ENCODE assay signal across 1 cellular context in genomic region chr15:40340038-40340739, GRCh38.
TF ChIP-seq lines count a peak whose summit lies in the region.

No MANE protein-coding gene starts in this region.

TF ChIP-seq in HepG2, 621 proteins besides CTCF, POLR2A, EP300 and RAD21 (continued from another document and continues in another):
- TF ChIP-seq MZF1 (CRISPR knock-in tag; IDR thresholded peaks at IDR 0.05; ENCODE audit: borderline replicate concordance) (no peak), ZNF776 (CRISPR knock-in tag; IDR thresholded peaks at IDR 0.05) (0 out of 2 replicates have a peak, but pooled peaks have one; percentile 52), TBP (CRISPR knock-in tag; IDR thresholded peaks at IDR 0.05) (no peak), NPAS2 (CRISPR knock-in tag; IDR thresholded peaks at IDR 0.05; ENCODE audit: borderline replicate concordance) (no peak), ZBTB42 (CRISPR knock-in tag; IDR thresholded peaks at IDR 0.05) (no peak), CBX1 (IDR thresholded peaks at IDR 0.05; ENCODE audit: low read depth) (no peak), ZNF639 (CRISPR knock-in tag; conservative IDR thresholded peaks at IDR 0.05) (no peak), FOXP1 (IDR thresholded peaks at IDR 0.05) (no peak), FOXP1 (CRISPR knock-in tag; IDR thresholded peaks at IDR 0.05) (no peak), ARHGAP35 (CRISPR knock-in tag; IDR thresholded peaks at IDR 0.05; ENCODE audit: borderline replicate concordance) (no peak), ZFAT (CRISPR knock-in tag; conservative IDR thresholded peaks at IDR 0.05) (no peak), PCBP1 (IDR thresholded peaks at IDR 0.05; ENCODE audit: borderline replicate concordance, low read depth, low read length) (no peak), ZC3H4 (CRISPR knock-in tag; IDR thresholded peaks at IDR 0.05; ENCODE audit: borderline replicate concordance) (no peak), ZNF274 (CRISPR knock-in tag; IDR thresholded peaks at IDR 0.05) (no peak), FOXO1 (CRISPR knock-in tag; IDR thresholded peaks at IDR 0.05) (no peak), KAT2B (IDR thresholded peaks at IDR 0.05; ENCODE audit: borderline replicate concordance, low read depth, low read length) (no peak), ZBTB46 (CRISPR knock-in tag; IDR thresholded peaks at IDR 0.05; ENCODE audit: borderline replicate concordance) (0 out of 2 replicates have a peak, but pooled peaks have one; percentile 21), ESRRA (CRISPR knock-in tag; IDR thresholded peaks at IDR 0.05; ENCODE audit: low read depth) (no peak), LCORL (IDR thresholded peaks at IDR 0.05) (no peak), LCORL (CRISPR knock-in tag; IDR thresholded peaks at IDR 0.05) (no peak), ATF7-NPFF (CRISPR knock-in tag; IDR thresholded peaks at IDR 0.05; ENCODE audit: low read depth) (no peak), ZNF230 (CRISPR knock-in tag; IDR thresholded peaks at IDR 0.05) (no peak), GTF2F1 (IDR thresholded peaks at IDR 0.05; ENCODE audit: low read length) (no peak), NFE2 (CRISPR knock-in tag; IDR thresholded peaks at IDR 0.05) (no peak), ZNF547 (CRISPR knock-in tag; IDR thresholded peaks at IDR 0.05) (no peak; the same call in 1 of the 2 replicates), CEBPZ (IDR thresholded peaks at IDR 0.05; ENCODE audit: low read length) (no peak), ZNF18 (CRISPR knock-in tag; IDR thresholded peaks at IDR 0.05; ENCODE audit: insufficient replicate concordance) (no peak), TAF1 (CRISPR knock-in tag; IDR thresholded peaks at IDR 0.05) (no peak), ZNF589 (CRISPR knock-in tag; conservative IDR thresholded peaks at IDR 0.05) (no peak), GATA4 (IDR thresholded peaks at IDR 0.05; ENCODE audit: borderline replicate concordance, low read depth) (no peak), GABPA (IDR thresholded peaks at IDR 0.05; ENCODE audit: low read depth, low read length) (no peak), GABPA (CRISPR knock-in tag; IDR thresholded peaks at IDR 0.05; ENCODE audit: low read depth) (no peak), EEA1 (CRISPR knock-in tag; IDR thresholded peaks at IDR 0.05; ENCODE audit: borderline replicate concordance) (no peak), NR2F6 (IDR thresholded peaks at IDR 0.05) (no peak), NR2F6 (CRISPR knock-in tag; IDR thresholded peaks at IDR 0.05) (no peak), ISX (CRISPR knock-in tag; conservative IDR thresholded peaks at IDR 0.05) (no peak), ZXDC (CRISPR knock-in tag; IDR thresholded peaks at IDR 0.05) (no peak), HNF4G (IDR thresholded peaks at IDR 0.05; ENCODE audit: borderline replicate concordance, low read depth, low read length) (no peak), HNF4G (CRISPR knock-in tag; IDR thresholded peaks at IDR 0.05; ENCODE audit: borderline replicate concordance, low read depth) (no peak), ZBTB40 (IDR thresholded peaks at IDR 0.05) (no peak), ZBTB40 (CRISPR knock-in tag; IDR thresholded peaks at IDR 0.05) (no peak)
